Comparison of ENCODE assay signal across 7 cellular contexts in genomic region chr6:10720229-10720959, GRCh38. TPM values are rescaled to one million over a fixed set of nuclear protein-coding genes. Genes with fewer than 3 reads are reported as not detected.
A peak's percentile ranks its signal among the peaks of the same experiment; 100 is the strongest.
DNase-seq lines count a peak whose midpoint lies in the region; ATAC-seq and TF ChIP-seq lines count a peak whose summit lies in the region.

No MANE protein-coding gene starts in this region.

- H3K4me3 ChIP-seq in Peyer's patch (peak overlapping the region; percentile 44 to 65 (median 60)), right atrium auricular region (peak overlapping the region; percentile 42 to 67)

- H3K27me3 ChIP-seq in Peyer's patch: no peaks in the 10 kb centered on the region
- no peaks in the 10 kb centered on the region for H3K27me3 ChIP-seq in right atrium auricular region

- peaks cover 46% of the 10 kb centered on the region for H3K4me1 Mint-ChIP-seq in activated naive CD4-positive, alpha-beta T cell treated with anti-CD3 and anti-CD28 coated beads, Interleukin-2, amount 50 U/mL, for 24 hours
- H3K4me1 Mint-ChIP-seq in type B pancreatic cell (ENCODE audit: unreplicated experiment): peaks cover 30% of the 10 kb centered on the region

- TF ChIP-seq POLR2A in Peyer's patch (IDR thresholded peaks at IDR 0.05): peak; percentile 18 to 40

- DNase-seq in Peyer's patch (peak; percentile 56 to 76 (median 69)), right atrium auricular region (ENCODE audit: low spot score) (no peak), GM13977 (ENCODE audit: low spot score) (no peak), type B pancreatic cell (ENCODE audit: extremely low spot score, unreplicated experiment) (no peak)
- DNase-seq in stimulated activated CD4-positive, alpha-beta T cell treated with anti-CD3 and anti-CD28 coated beads, Interleukin-2, amount 100 ng/mL, for 4 hours (ENCODE audit: low read depth): peak; percentile 24

- peak overlapping the region; percentile 69 to 95 (median 78) for H3K27ac ChIP-seq in Peyer's patch
- peak overlapping the region; percentile 77 to 84 for H3K27ac ChIP-seq in right atrium auricular region

- H3K9me3 Mint-ChIP-seq in activated naive CD4-positive, alpha-beta T cell treated with anti-CD3 and anti-CD28 coated beads, Interleukin-2, amount 50 U/mL, for 24 hours: no peaks in the 10 kb centered on the region
- no peaks in the 10 kb centered on the region for H3K9me3 Mint-ChIP-seq in type B pancreatic cell

- H3K36me3 Mint-ChIP-seq in activated naive CD4-positive, alpha-beta T cell treated with anti-CD3 and anti-CD28 coated beads, Interleukin-2, amount 50 U/mL, for 24 hours: no peaks in the 10 kb centered on the region
- peaks cover 2% of the 10 kb centered on the region for H3K36me3 Mint-ChIP-seq in type B pancreatic cell

- H3K4me1 ChIP-seq in Peyer's patch: peaks cover 0 to 12% (median 3%) of the 10 kb centered on the region in 4 donors
- H3K4me1 ChIP-seq in right atrium auricular region: peaks cover 0 to 35% of the 10 kb centered on the region in 2 donors

- ATAC-seq in GM21515 (IDR thresholded peaks at IDR 0.05; ENCODE audit: unreplicated experiment): peak; percentile 28

- H3K4me3 Mint-ChIP-seq in activated naive CD4-positive, alpha-beta T cell treated with anti-CD3 and anti-CD28 coated beads, Interleukin-2, amount 50 U/mL, for 24 hours: peak overlapping the region; percentile 87
- no peak overlapping the region for H3K4me3 Mint-ChIP-seq in type B pancreatic cell

- no peaks in the 10 kb centered on the region for H3K9me3 ChIP-seq in Peyer's patch
- no peaks in the 10 kb centered on the region for H3K9me3 ChIP-seq in right atrium auricular region

- H3K27ac Mint-ChIP-seq in activated naive CD4-positive, alpha-beta T cell treated with anti-CD3 and anti-CD28 coated beads, Interleukin-2, amount 50 U/mL, for 24 hours: peak overlapping the region; percentile 12
- H3K27ac Mint-ChIP-seq in type B pancreatic cell: no peak overlapping the region

- peaks cover 0 to 6% (median 0%) of the 10 kb centered on the region in 3 donors for H3K36me3 ChIP-seq in Peyer's patch
- H3K36me3 ChIP-seq in right atrium auricular region: no peaks in the 10 kb centered on the region

- TF ChIP-seq CTCF in Peyer's patch (IDR thresholded peaks at IDR 0.05): no peak
- TF ChIP-seq CTCF in right atrium auricular region (IDR thresholded peaks at IDR 0.05): no peak
- no peak for TF ChIP-seq CTCF in GM13977 (IDR thresholded peaks at IDR 0.05; ENCODE audit: extremely low read depth, insufficient read depth, missing control alignments)
- TF ChIP-seq CTCF in type B pancreatic cell (conservative IDR thresholded peaks at IDR 0.05): no peak

- in situ Hi-C loops in GM13977 (cut with MboI; ENCODE audit: low pct_unique_long_range_greater_than_20kb, low sequenced_read_pairs, unreplicated experiment): no loop called here

- no peaks in the 10 kb centered on the region for H3K27me3 Mint-ChIP-seq in activated naive CD4-positive, alpha-beta T cell treated with anti-CD3 and anti-CD28 coated beads, Interleukin-2, amount 50 U/mL, for 24 hours
- H3K27me3 Mint-ChIP-seq in type B pancreatic cell: no peaks in the 10 kb centered on the region

RNA-seq across cellular contexts. Expression of gene TMEM14C, which starts 2.5 kb away (rescaled TPM):
- total RNA-seq in Peyer's patch (10 to 100 TPM; 30.5 to 62.5 (median 60.4) TPM), right atrium auricular region (100 to 1,000 TPM; 123 to 133 TPM), type B pancreatic cell (ENCODE audit: low replicate concordance) (87.5 and 103 TPM in 2 replicates)

RNA-seq across cellular contexts. Expression of gene PAK1IP1, which starts 25.6 kb away (rescaled TPM):
- total RNA-seq in Peyer's patch: 1 to 10 TPM; 3.3 to 6.8 (median 5.5) TPM
- 10 to 100 TPM in 1 of 2 donors, 1 to 10 TPM in 1; 9.0 to 10.4 TPM for total RNA-seq in right atrium auricular region
- 15.4 and 16.4 TPM in 2 replicates for total RNA-seq in type B pancreatic cell (ENCODE audit: low replicate concordance)

RNA-seq across cellular contexts. Expression of gene C6orf52, which starts 26.0 kb away (rescaled TPM):
- total RNA-seq in Peyer's patch (not detected), right atrium auricular region (not detected), type B pancreatic cell (ENCODE audit: low replicate concordance) (3.5 and 3.7 TPM in 2 replicates)

RNA-seq across cellular contexts. Expression of gene TMEM14B, which starts 27.2 kb away (rescaled TPM):
- 10 to 100 TPM; 37.1 to 86.7 (median 44.0) TPM for total RNA-seq in Peyer's patch
- 100 to 1,000 TPM in 1 of 2 donors, 10 to 100 TPM in 1; 93.5 to 100 TPM for total RNA-seq in right atrium auricular region
- 68.1 and 75.6 TPM in 2 replicates for total RNA-seq in type B pancreatic cell (ENCODE audit: low replicate concordance)

Comparison
In these comparisons a context has a peak if more than half of its experiments do, and no peak if none do; other contexts are left out.
1. DNase-seq: peak in Peyer's patch (3 of 3) and stimulated activated CD4-positive, alpha-beta T cell treated with anti-CD3 and anti-CD28 coated beads, Interleukin-2, amount 100 ng/mL, for 4 hours (single experiment); none in right atrium auricular region (single experiment), GM13977 (single experiment) and type B pancreatic cell (single experiment).